ENCODE assay signal across 14 cellular contexts in the genomic region with DNA sequence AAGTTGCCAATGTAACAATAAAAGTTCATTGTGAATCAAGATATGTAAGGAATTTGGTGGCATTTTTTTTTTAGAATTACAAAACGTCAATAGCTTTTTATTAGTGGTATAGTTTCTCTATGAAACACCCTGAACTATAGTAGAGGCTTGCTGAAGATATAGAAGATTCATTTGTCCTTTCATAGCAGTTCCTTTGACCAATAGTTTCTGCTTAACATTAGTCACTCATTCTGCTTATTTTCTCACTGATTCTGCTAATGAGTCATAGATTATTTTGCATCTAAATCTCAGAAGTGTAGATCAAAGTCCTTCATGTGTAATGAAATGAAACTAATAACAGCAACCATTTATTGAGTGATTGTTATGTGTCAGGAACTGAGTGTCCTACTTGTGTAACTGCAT.
DNase-seq lines count a peak whose midpoint lies in the region; ATAC-seq and TF ChIP-seq lines count a peak whose summit lies in the region.
"Had no signal": no experiment of that assay in that cellular context is flagged by ENCODE, and none has a peak within 500 bp of the region (broad histone marks: within the 10 kb centered on the region; RNA-seq: fewer than 3 reads in every experiment).

No MANE protein-coding gene starts in this region.

- H3K36me3 ChIP-seq in mammary epithelial cell (ENCODE audit: insufficient read depth, low read length) (no peaks in the 10 kb centered on the region), breast epithelium (no peaks in the 10 kb centered on the region), ovary (no peaks in the 10 kb centered on the region)
- H3K36me3 ChIP-seq: spleen had no signal

- TF ChIP-seq POLR2A in breast epithelium (IDR thresholded peaks at IDR 0.05) = no peak
- TF ChIP-seq POLR2A in ovary (IDR thresholded peaks at IDR 0.05) = no peak

- peaks cover 8% of the 10 kb centered on the region for H3K4me1 ChIP-seq in mammary epithelial cell (ENCODE audit: insufficient read depth, low read length)
- H3K4me1 ChIP-seq in breast epithelium = no peaks in the 10 kb centered on the region
- H3K4me1 ChIP-seq in ovary (ENCODE audit: insufficient read depth) = no peaks in the 10 kb centered on the region
- H3K4me1 ChIP-seq: spleen had no signal

- peak; percentile 88 for DNase-seq in mammary epithelial cell
- DNase-seq in breast epithelium (ENCODE audit: low spot score in 2 of 2) = no peak
- DNase-seq in SK-MEL-5 (ENCODE audit: low read depth, low spot score) = peak; percentile 87
- DNase-seq in ovary = no peak
- DNase-seq in NCI-H1417 treated with DMSO at 0.1 percent for 48 hours (lab: John Stamatoyannopoulos, UW) = no peak
- no peak for DNase-seq in left lobe of liver (ENCODE audit: low spot score)
- DNase-seq in chondrocyte (ENCODE audit: low spot score) = no peak
- DNase-seq: activated CD8-positive, alpha-beta memory T cell treated with anti-CD3 and anti-CD28 coated beads for 24 hours; amygdala; NCI-H446 treated with DMSO at 0.1 percent for 48 hours; spleen had no signal

- H3K79me2 ChIP-seq in mammary epithelial cell (ENCODE audit: insufficient read depth, low read length) = no peaks in the 10 kb centered on the region

- H3K9me3 Mint-ChIP-seq in chondrocyte (ENCODE audit: low read depth) = no peaks in the 10 kb centered on the region
- H3K9me3 Mint-ChIP-seq: nephron had no signal

- intact Hi-C loops in mammary epithelial cell (cut with micrococcal nuclease) = no loop called here
- intact Hi-C loops in breast epithelium (cut with DNase I; ENCODE audit: low total_unique reads) = no loop called here
- intact Hi-C loops in ovary (cut with DNase I) = no loop called here

- H3K27ac Mint-ChIP-seq in chondrocyte (ENCODE audit: unreplicated experiment) = no peak overlapping the region

- H3K4me3 ChIP-seq in mammary epithelial cell (replicated peaks in 1 of 3; ENCODE audit: insufficient read depth in 1 of 3, low read depth in 2 of 3, low read length in 3 of 3) (no peak overlapping the region), breast epithelium (no peak overlapping the region), ovary (no peak overlapping the region)
- H3K4me3 ChIP-seq: K562, spleen had no signal

- BruUV-seq in mammary epithelial cell (replicated peaks; lab: Mats Ljungman, UMichigan) = no TSS peak

- H3K27ac ChIP-seq in mammary epithelial cell (ENCODE audit: insufficient read depth, low read depth, low read length) (peak overlapping the region; percentile 38), breast epithelium (no peak overlapping the region), ovary (no peak overlapping the region)
- H3K27ac ChIP-seq: spleen had no signal

- ATAC-seq in HG02938 (IDR thresholded peaks at IDR 0.05; ENCODE audit: unreplicated experiment) (peak; percentile 82), left lobe of liver (no peak)
- ATAC-seq: K562 had no signal

- H2AFZ ChIP-seq in mammary epithelial cell (ENCODE audit: low read depth, low read length) = no peak overlapping the region

- H3K27me3 ChIP-seq in mammary epithelial cell (ENCODE audit: insufficient read depth, low read length) = no peaks in the 10 kb centered on the region
- H3K27me3 ChIP-seq in breast epithelium = no peaks in the 10 kb centered on the region
- H3K27me3 ChIP-seq in ovary = no peaks in the 10 kb centered on the region
- H3K27me3 ChIP-seq: spleen had no signal

- no peaks in the 10 kb centered on the region for H3K4me1 Mint-ChIP-seq in chondrocyte (ENCODE audit: low read depth)

- H3K4me3 Mint-ChIP-seq in chondrocyte (ENCODE audit: unreplicated experiment) = no peak overlapping the region
- H3K4me3 Mint-ChIP-seq: nephron had no signal

- TF ChIP-seq CTCF in mammary epithelial cell (conservative IDR thresholded peaks at IDR 0.05 in 1 of 2, IDR thresholded peaks at IDR 0.05 in 1 of 2; ENCODE audit: extremely low read depth in 1 of 2, insufficient read depth in 1 of 2, low read depth in 1 of 2, low read length in 2 of 2) = no peak
- no peak for TF ChIP-seq CTCF in breast epithelium (IDR thresholded peaks at IDR 0.05)
- TF ChIP-seq CTCF in ovary (IDR thresholded peaks at IDR 0.05) = no peak
- no peak for TF ChIP-seq CTCF in chondrocyte (IDR thresholded peaks at IDR 0.05)

- no peaks in the 10 kb centered on the region for H3K36me3 Mint-ChIP-seq in chondrocyte (ENCODE audit: low read depth)

- peak overlapping the region; percentile 5 for H3K4me2 ChIP-seq in mammary epithelial cell (ENCODE audit: insufficient read depth, low read depth, low read length)

- H4K20me1 ChIP-seq in mammary epithelial cell (ENCODE audit: insufficient read depth, low read length) = no peaks in the 10 kb centered on the region

- in situ Hi-C loops in mammary epithelial cell (cut with MboI; ENCODE audit: low sequenced_read_pairs in 2 of 2) = no loop called here
- in situ Hi-C loops in SK-MEL-5 (cut with HindIII; ENCODE audit: low pct_unique_long_range_greater_than_20kb, low sequenced_read_pairs) = no loop called here

- WGBS in mammary epithelial cell (ENCODE audit: low coverage, missing lambda C conversion rate) = 0% methylated on average over 1 of the region's 1 CpG
- WGBS in ovary, 3 donors = 39 to 52% (median 51%) methylated on average over 1 of the region's 1 CpG

- dilution Hi-C loops in mammary epithelial cell (cut with HindIII; ENCODE audit: low sequenced_read_pairs) = no loop called here

- peaks cover 9% of the 10 kb centered on the region for H3K27me3 Mint-ChIP-seq in chondrocyte (ENCODE audit: low read depth)

- TF ChIP-seq EP300 in ovary (IDR thresholded peaks at IDR 0.05) = no peak

- H3K9me3 ChIP-seq in mammary epithelial cell (replicated peaks; ENCODE audit: insufficient read depth, low read length) (no peaks in the 10 kb centered on the region), breast epithelium (no peaks in the 10 kb centered on the region), ovary (no peaks in the 10 kb centered on the region)
- H3K9me3 ChIP-seq: spleen had no signal

- H3K9ac ChIP-seq in mammary epithelial cell (ENCODE audit: insufficient read depth, low read length) = no peak overlapping the region

- CTCF ChIA-PET in mammary epithelial cell (lab: Charles Lee; ENCODE audit: low non-redundant PET) = no interaction called here

Comparison
In these comparisons a context has a peak if more than half of its experiments do, and no peak if none do; other contexts are left out.
1. DNase-seq: peak in mammary epithelial cell (single experiment) and SK-MEL-5 (single experiment); none in breast epithelium (0 of 2), ovary (0 of 5), NCI-H1417 treated with DMSO at 0.1 percent for 48 hours (single experiment), left lobe of liver (single experiment) and chondrocyte (single experiment).